Comparison of ENCODE assay signal across 8 cellular contexts in genomic region chr5:10987881-10988504, GRCh38.
DNase-seq lines count a peak whose midpoint lies in the region; ATAC-seq and TF ChIP-seq lines count a peak whose summit lies in the region.

No MANE protein-coding gene starts in this region.

- H3K9me2 ChIP-seq in PC-9 (ENCODE audit: insufficient read depth), result no peaks in the 10 kb centered on the region

- H3K9me3 ChIP-seq in CD4-positive, alpha-beta T cell (ENCODE audit: control insufficient read depth, low read length), result no peaks in the 10 kb centered on the region
- no peaks in the 10 kb centered on the region for H3K9me3 ChIP-seq in PC-9 (ENCODE audit: insufficient read depth, low read depth)

- H3K4me3 ChIP-seq in PC-9, result no peak overlapping the region

- peaks cover 6% of the 10 kb centered on the region for H3K27me3 ChIP-seq in CD4-positive, alpha-beta T cell (ENCODE audit: control insufficient read depth, insufficient read depth, low read length)
- H3K27me3 ChIP-seq in PC-9 (ENCODE audit: insufficient read depth, low read depth), result peaks cover 48% of the 10 kb centered on the region

- H3K4me3 Mint-ChIP-seq in CD4-positive, alpha-beta T cell, result peak overlapping the region; percentile 1
- H3K4me3 Mint-ChIP-seq in activated T-helper 1 cell treated with anti-CD3 and anti-CD28 coated beads, Interleukin-12 subunit alpha, Interleukin-12 subunit beta, Interleukin-2, Interleukin-4 antibody, amounts not matched to agents 30 ng/mL and 10 ng/mL and 1 ng/mL, durations not matched to agents 14 hours and 24 hours and 36 hours, result no peak overlapping the region

- peaks cover 36% of the 10 kb centered on the region for H3K27me3 Mint-ChIP-seq in CD4-positive, alpha-beta T cell
- peaks cover 2% of the 10 kb centered on the region for H3K27me3 Mint-ChIP-seq in activated T-helper 1 cell treated with anti-CD3 and anti-CD28 coated beads, Interleukin-12 subunit alpha, Interleukin-12 subunit beta, Interleukin-2, Interleukin-4 antibody, amounts not matched to agents 30 ng/mL and 10 ng/mL and 1 ng/mL, durations not matched to agents 14 hours and 24 hours and 36 hours (ENCODE audit: insufficient read depth)

- peak; percentile 65 for ATAC-seq in CD4-positive, alpha-beta T cell (ENCODE audit: poor library complexity)
- peak; percentile 88 for ATAC-seq in GM19324 (IDR thresholded peaks at IDR 0.05; ENCODE audit: low FRiP score, unreplicated experiment)
- peak; percentile 84 for ATAC-seq in HG03342 (IDR thresholded peaks at IDR 0.05; ENCODE audit: unreplicated experiment)
- peak; percentile 82 for ATAC-seq in Right ventricle myocardium inferior

- H3K36me3 Mint-ChIP-seq in CD4-positive, alpha-beta T cell (ENCODE audit: low read depth), result no peaks in the 10 kb centered on the region
- no peaks in the 10 kb centered on the region for H3K36me3 Mint-ChIP-seq in activated T-helper 1 cell treated with anti-CD3 and anti-CD28 coated beads, Interleukin-12 subunit alpha, Interleukin-12 subunit beta, Interleukin-2, Interleukin-4 antibody, amounts not matched to agents 30 ng/mL and 10 ng/mL and 1 ng/mL, durations not matched to agents 14 hours and 24 hours and 36 hours (ENCODE audit: low read depth)

- H3K27ac ChIP-seq in CD4-positive, alpha-beta T cell (ENCODE audit: low read depth, low read length), result no peak overlapping the region
- H3K27ac ChIP-seq in PC-9, result no peak overlapping the region

- no peak overlapping the region for H3K4me2 ChIP-seq in PC-9

- H3K27ac Mint-ChIP-seq in CD4-positive, alpha-beta T cell, result no peak overlapping the region
- H3K27ac Mint-ChIP-seq in activated T-helper 1 cell treated with anti-CD3 and anti-CD28 coated beads, Interleukin-12 subunit alpha, Interleukin-12 subunit beta, Interleukin-2, Interleukin-4 antibody, amounts not matched to agents 30 ng/mL and 10 ng/mL and 1 ng/mL, durations not matched to agents 14 hours and 24 hours and 36 hours, result no peak overlapping the region

- no peaks in the 10 kb centered on the region for H3K79me2 ChIP-seq in PC-9 (ENCODE audit: low read depth)

- intact Hi-C loops in CD4-positive, alpha-beta T cell (cut with DNase I, micrococcal nuclease), result loop anchor here in 1 of 2 experiments (10.0 kb wide), 1 partner anchor 507 kb away; no protein-coding TSS in a partner anchor
- intact Hi-C loops in PC-9 (cut with micrococcal nuclease; ENCODE audit: unreplicated experiment) (loop anchor here (1.0 to 5.0 kb wide), 2 partner anchors 194 to 286 kb away; no protein-coding TSS in a partner anchor), Right ventricle myocardium inferior (cut with DNase I) (loop anchor here (1.0 to 10.0 kb wide), 7 partner anchors 54 to 291 kb away; no protein-coding TSS in a partner anchor)
- intact Hi-C loops in activated T-helper 1 cell treated with anti-CD3 and anti-CD28 coated beads, Interleukin-12 subunit alpha, Interleukin-12 subunit beta, Interleukin-2, Interleukin-4 antibody, amounts not matched to agents 30 ng/mL and 10 ng/mL and 1 ng/mL, durations not matched to agents 14 hours and 24 hours and 36 hours (cut with micrococcal nuclease), result no loop called here

- no peaks in the 10 kb centered on the region for H3K9me3 Mint-ChIP-seq in CD4-positive, alpha-beta T cell
- no peaks in the 10 kb centered on the region for H3K9me3 Mint-ChIP-seq in activated T-helper 1 cell treated with anti-CD3 and anti-CD28 coated beads, Interleukin-12 subunit alpha, Interleukin-12 subunit beta, Interleukin-2, Interleukin-4 antibody, amounts not matched to agents 30 ng/mL and 10 ng/mL and 1 ng/mL, durations not matched to agents 14 hours and 24 hours and 36 hours

- TF ChIP-seq CTCF in CD4-positive, alpha-beta T cell (IDR thresholded peaks at IDR 0.05), result peak; percentile 58
- TF ChIP-seq CTCF in PC-9 (conservative IDR thresholded peaks at IDR 0.05), result peak; percentile 70

- CTCF ChIA-PET in CD4-positive, alpha-beta T cell (lab: Charles Lee), result interaction anchor here (0.5 to 1.0 kb wide), 2 partner anchors 10 to 26 kb away, joined by 3 read pairs; no protein-coding TSS in a partner anchor
- CTCF ChIA-PET in PC-9 (lab: Charles Lee), result no interaction called here

- DNase-seq in CD4-positive, alpha-beta T cell, result peak; percentile 30 to 66 (median 50)
- peak in 1 of 2 experiments; percentile 72 for DNase-seq in PC-9
- peak; percentile 45 for DNase-seq in activated T-helper 1 cell treated with anti-CD3 and anti-CD28 coated beads, Interleukin-12 subunit alpha, Interleukin-12 subunit beta, Interleukin-2, Interleukin-4 antibody, amounts not matched to agents 30 ng/mL and 10 ng/mL and 1 ng/mL, durations not matched to agents 14 hours and 24 hours and 36 hours (ENCODE audit: low spot score)
- DNase-seq in Right ventricle myocardium inferior (ENCODE audit: missing footprints), result peak; percentile 86
- peak; percentile 15 for DNase-seq in renal cortical epithelial cell (ENCODE audit: low read depth)
- DNase-seq in epidermal melanocyte (ENCODE audit: insufficient read length, low spot score), result no peak

- peaks cover 10% of the 10 kb centered on the region for H3K4me1 Mint-ChIP-seq in CD4-positive, alpha-beta T cell (ENCODE audit: low read depth)
- peaks cover 6% of the 10 kb centered on the region for H3K4me1 Mint-ChIP-seq in activated T-helper 1 cell treated with anti-CD3 and anti-CD28 coated beads, Interleukin-12 subunit alpha, Interleukin-12 subunit beta, Interleukin-2, Interleukin-4 antibody, amounts not matched to agents 30 ng/mL and 10 ng/mL and 1 ng/mL, durations not matched to agents 14 hours and 24 hours and 36 hours (ENCODE audit: low read depth)

- no peaks in the 10 kb centered on the region for H3K4me1 ChIP-seq in PC-9 (replicated peaks; ENCODE audit: insufficient read depth)

- POLR2A ChIA-PET in CD4-positive, alpha-beta T cell (lab: Charles Lee), result no interaction called here
- POLR2A ChIA-PET in PC-9 (lab: Charles Lee; ENCODE audit: unreplicated experiment), result no interaction called here

- H3F3A ChIP-seq in PC-9 (ENCODE audit: insufficient read depth, low read depth), result no peaks in the 10 kb centered on the region

- H3K36me3 ChIP-seq in PC-9 (ENCODE audit: low read depth), result no peaks in the 10 kb centered on the region

- no TSS peak for BruUV-seq in PC-9 (replicated peaks; lab: Mats Ljungman, UMichigan)

- no peak overlapping the region for H2AFZ ChIP-seq in PC-9

- no peaks in the 10 kb centered on the region for H4K20me1 ChIP-seq in PC-9 (ENCODE audit: insufficient read depth)
